In the genomic region with DNA sequence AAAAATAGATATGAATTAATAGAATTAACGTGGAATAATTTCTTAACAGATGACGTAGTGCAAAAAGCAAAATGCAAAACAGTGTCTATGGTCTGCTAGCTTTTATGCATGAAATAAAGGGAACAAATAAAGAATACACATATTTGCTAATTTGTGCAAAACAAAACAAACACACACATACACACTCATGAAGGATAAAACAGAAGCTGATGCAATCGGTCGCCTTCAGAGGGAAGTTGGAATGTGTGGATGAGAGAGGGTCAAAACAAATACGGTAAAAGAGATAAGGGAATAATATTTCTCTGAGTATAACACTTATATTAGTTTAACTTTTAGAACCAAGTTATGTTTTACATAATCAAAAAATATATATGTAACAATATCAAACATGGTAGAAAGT, we compare ENCODE assay signal across 7 cellular contexts.
"Had no signal": no experiment of that assay in that cellular context is flagged by ENCODE, and none has a peak within 500 bp of the region (broad histone marks: within the 10 kb centered on the region; RNA-seq: fewer than 3 reads in every experiment).

No MANE protein-coding gene starts in this region.

- DNase-seq: GDM1, GF-D8 had no signal

- ATAC-seq: GM12878 had no signal

- H3K4me3 ChIP-seq: GM12878 had no signal

- FAIRE-seq: G401.6, GM12878, GM12891, GM18507, GM19239 had no signal
